In the genomic region with DNA sequence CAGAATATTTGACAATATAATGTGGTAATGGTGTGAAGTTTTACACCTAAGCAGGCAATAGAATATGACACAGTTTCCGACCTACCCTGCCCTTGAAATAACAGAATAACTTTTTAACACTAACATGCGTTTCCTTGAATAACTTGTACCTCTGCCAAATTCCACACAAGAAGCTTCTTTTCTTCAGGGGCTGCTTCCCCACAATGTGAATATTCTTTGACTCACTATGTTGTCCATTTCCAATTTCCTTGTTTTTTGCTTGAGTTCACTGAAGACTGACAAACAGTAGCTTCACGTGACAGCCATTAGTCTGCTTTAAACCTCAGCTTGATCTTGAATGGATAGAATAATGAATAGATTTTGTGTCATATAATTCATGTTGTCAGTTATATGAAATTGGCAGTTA, we compare ENCODE assay signal across 23 cellular contexts. TPM values are rescaled to one million over a fixed set of nuclear protein-coding genes. Genes with fewer than 3 reads are reported as not detected.
DNase-seq lines count a peak whose midpoint lies in the region; ATAC-seq, FAIRE-seq and TF ChIP-seq lines count a peak whose summit lies in the region.
"Had no signal": no experiment of that assay in that cellular context is flagged by ENCODE, and none has a peak within 500 bp of the region (broad histone marks: within the 10 kb centered on the region; RNA-seq: fewer than 3 reads in every experiment).

No MANE protein-coding gene starts in this region.

- peaks cover 49% of the 10 kb centered on the region for H3K4me1 Mint-ChIP-seq in brain
- H3K4me1 Mint-ChIP-seq in neural crest cell, result peaks cover 71% of the 10 kb centered on the region
- H3K4me1 Mint-ChIP-seq: CD8-positive, alpha-beta memory T cell had no signal

- no peaks in the 10 kb centered on the region for H3K36me3 Mint-ChIP-seq in brain
- H3K36me3 Mint-ChIP-seq in neural crest cell (ENCODE audit: low read depth), result peaks cover 7% of the 10 kb centered on the region
- H3K36me3 Mint-ChIP-seq: activated naive CD4-positive, alpha-beta T cell treated with anti-CD3 and anti-CD28 coated beads, Interleukin-2, amount 50 U/mL, for 72 hours; CD8-positive, alpha-beta memory T cell had no signal

- H3K27me3 Mint-ChIP-seq in brain, result no peaks in the 10 kb centered on the region
- no peaks in the 10 kb centered on the region for H3K27me3 Mint-ChIP-seq in neural crest cell (ENCODE audit: low read depth)
- H3K27me3 Mint-ChIP-seq: progenitor cell of endocrine pancreas had no signal

- no peaks in the 10 kb centered on the region for H3K9me3 Mint-ChIP-seq in brain
- peaks cover 4% of the 10 kb centered on the region for H3K9me3 Mint-ChIP-seq in neural crest cell
- H3K9me3 Mint-ChIP-seq: activated naive CD4-positive, alpha-beta T cell treated with anti-CD3 and anti-CD28 coated beads, Interleukin-2, amount 50 U/mL, for 72 hours; H9 had no signal

- peak overlapping the region; percentile 5 to 81 (median 74) for H3K4me3 Mint-ChIP-seq in brain
- H3K4me3 Mint-ChIP-seq in neural crest cell, result peak overlapping the region; percentile 27
- H3K4me3 Mint-ChIP-seq: CD8-positive, alpha-beta memory T cell; H9 had no signal

- no peak for TF ChIP-seq CTCF in brain (conservative IDR thresholded peaks at IDR 0.05)
- no peak for TF ChIP-seq CTCF in fibroblast of pulmonary artery (IDR thresholded peaks at IDR 0.05; ENCODE audit: low read length, missing control alignments)
- TF ChIP-seq CTCF in neural crest cell (conservative IDR thresholded peaks at IDR 0.05), result no peak
- TF ChIP-seq CTCF in omental fat pad (IDR thresholded peaks at IDR 0.05), result no peak

- H3K27ac Mint-ChIP-seq in brain (peak overlapping the region; percentile 71 to 93 (median 89)), neural crest cell (ENCODE audit: unreplicated experiment) (peak overlapping the region; percentile 7)
- H3K27ac Mint-ChIP-seq: activated naive CD4-positive, alpha-beta T cell treated with anti-CD3 and anti-CD28 coated beads, Interleukin-2, amount 50 U/mL, for 72 hours; CD8-positive, alpha-beta memory T cell had no signal

- FAIRE-seq in GM19239 (lab: Jason Lieb, UNC), result peak; percentile 47
- FAIRE-seq: keratinocyte had no signal

- ATAC-seq in omental fat pad (ENCODE audit: low FRiP score), result no peak

- H3K4me3 ChIP-seq in fibroblast of pulmonary artery (replicated peaks; ENCODE audit: low read depth, low read length), result no peak overlapping the region
- H3K4me3 ChIP-seq: stomach, uterus had no signal

- DNase-seq in GM19239 (ENCODE audit: insufficient read length, low spot score), result no peak
- peak; percentile 36 for DNase-seq in fibroblast of pulmonary artery (ENCODE audit: low read depth)
- no peak for DNase-seq in neural crest cell (ENCODE audit: low read depth, low spot score)
- DNase-seq in omental fat pad (ENCODE audit: low spot score), result no peak
- no peak for DNase-seq in MV-4-11 (lab: John Stamatoyannopoulos, UW)
- no peak for DNase-seq in NCI-H526 treated with DMSO at 0.1 percent for 48 hours (lab: John Stamatoyannopoulos, UW)
- DNase-seq in activated CD4-positive, CD25-positive, alpha-beta regulatory T cell treated with anti-CD3 and anti-CD28 coated beads, Interleukin-2, amount 50 U/mL, for 72 hours, result no peak
- DNase-seq: activated CD4-positive, alpha-beta T cell treated with anti-CD3 and anti-CD28 coated beads for 4 hours; CD8-positive, alpha-beta memory T cell; H9; heart left ventricle; midbrain; NCI-H1048; SIG-M5; stimulated activated CD4-positive, alpha-beta T cell treated with anti-CD3 and anti-CD28 coated beads, Interleukin-15, amount 100 ng/mL, for 24 hours; stomach; T-helper 9 cell; uterus had no signal

RNA-seq across cellular contexts. Expression of a gene that starts 14.3 kb away (rescaled TPM):
- polyA plus RNA-seq in brain (ENCODE audit: insufficient read depth, low read depth, low replicate concordance), result 30.9 TPM
- 36.4 and 40.1 TPM in 2 replicates for total RNA-seq in neural crest cell
- total RNA-seq in omental fat pad, result 10 to 100 TPM in 1 of 4 donors, 1 to 10 TPM in 3; 1.3 to 12.2 (median 3.1) TPM
- total RNA-seq: CD8-positive, alpha-beta memory T cell had no signal
- polyA plus RNA-seq: CD8-positive, alpha-beta memory T cell had no signal

RNA-seq across cellular contexts. Expression of a gene that starts 28.4 kb away (rescaled TPM):
- polyA plus RNA-seq in brain (ENCODE audit: insufficient read depth, low read depth, low replicate concordance), result not detected
- total RNA-seq in neural crest cell (not detected in 2 replicates), omental fat pad (under 1 TPM in 3 of 4 donors, not detected in 1; 0.32 to 0.75 (median 0.48) TPM)
- total RNA-seq: activated naive CD4-positive, alpha-beta T cell treated with anti-CD3 and anti-CD28 coated beads, Interleukin-2, amount 50 U/mL, for 72 hours; CD8-positive, alpha-beta memory T cell; H9; progenitor cell of endocrine pancreas had no signal
- polyA plus RNA-seq: AG04450; CD8-positive, alpha-beta memory T cell; keratinocyte; stomach had no signal
